In genomic region chr14:68979722-68980552, GRCh38 we compare ENCODE assay signal across 8 cellular contexts. TPM values are rescaled to one million over a fixed set of nuclear protein-coding genes. Genes with fewer than 3 reads are reported as not detected.
DNase-seq lines count a peak whose midpoint lies in the region; ATAC-seq and TF ChIP-seq lines count a peak whose summit lies in the region.

No MANE protein-coding gene starts in this region.

- peaks cover 12 to 17% of the 10 kb centered on the region in 2 donors for H3K4me1 Mint-ChIP-seq in effector memory CD8-positive, alpha-beta T cell (ENCODE audit: low read depth in 2 of 2)

- peak overlapping the region; percentile 97 to 100 for H3K27ac ChIP-seq in uterus

- H3K36me3 Mint-ChIP-seq in effector memory CD8-positive, alpha-beta T cell (ENCODE audit: insufficient read depth): no peaks in the 10 kb centered on the region

- no peaks in the 10 kb centered on the region for H3K9me3 Mint-ChIP-seq in effector memory CD8-positive, alpha-beta T cell

- H3K4me3 ChIP-seq in H7 (ENCODE audit: insufficient read depth, low read depth, low read length): peak overlapping the region; percentile 97
- H3K4me3 ChIP-seq in mucosa of descending colon: peak overlapping the region; percentile 16
- peak overlapping the region; percentile 88 to 94 for H3K4me3 ChIP-seq in uterus

- ATAC-seq in effector memory CD8-positive, alpha-beta T cell (replicated peaks): no peak
- ATAC-seq in mucosa of descending colon (peak; percentile 37), GM18907 (IDR thresholded peaks at IDR 0.05; ENCODE audit: unreplicated experiment) (no peak)

- DNase-seq in AG08396 (ENCODE audit: low spot score) (peak; percentile 57), H7 (peak; percentile 87), RPMI7951 (ENCODE audit: low read depth) (peak; percentile 55), mucosa of descending colon (peak; percentile 58 to 75 (median 68)), uterus (peak in 1 of 2 donors; percentile 58), epidermal melanocyte (ENCODE audit: insufficient read length, low spot score) (no peak)
- DNase-seq in effector memory CD8-positive, alpha-beta T cell: no peak

- H3K27me3 ChIP-seq in H7 (ENCODE audit: control insufficient read depth, insufficient read depth, low read length) (no peaks in the 10 kb centered on the region), uterus (no peaks in the 10 kb centered on the region)

- intact Hi-C loops in mucosa of descending colon (cut with DNase I, micrococcal nuclease) (loop anchor here in 1 of 2 donors (10.0 kb wide), 1 partner anchor 55 kb away; no protein-coding TSS in a partner anchor), uterus (cut with DNase I; ENCODE audit: low total_unique reads) (loop anchor here (5.0 kb wide), 1 partner anchor 38 kb away; no protein-coding TSS in a partner anchor)

- H3K4me1 ChIP-seq in mucosa of descending colon (ENCODE audit: low read depth) (peaks cover 26% of the 10 kb centered on the region), uterus (peaks cover 5 to 13% of the 10 kb centered on the region in 2 donors)

- H3K36me3 ChIP-seq in H7 (replicated peaks; ENCODE audit: control insufficient read depth, insufficient read depth, low read length) (peaks cover 6% of the 10 kb centered on the region), mucosa of descending colon (ENCODE audit: low read depth) (no peaks in the 10 kb centered on the region), uterus (no peaks in the 10 kb centered on the region)

- TF ChIP-seq POLR2A in uterus (IDR thresholded peaks at IDR 0.05): no peak

- TF ChIP-seq CTCF in mucosa of descending colon (IDR thresholded peaks at IDR 0.05) (no peak), uterus (IDR thresholded peaks at IDR 0.05) (no peak)

- H3K27me3 Mint-ChIP-seq in effector memory CD8-positive, alpha-beta T cell: peaks cover 0 to 6% of the 10 kb centered on the region in 2 donors

- peak overlapping the region; percentile 82 to 84 for H3K4me3 Mint-ChIP-seq in effector memory CD8-positive, alpha-beta T cell

- no peaks in the 10 kb centered on the region for H3K9me3 ChIP-seq in mucosa of descending colon
- H3K9me3 ChIP-seq in uterus: no peaks in the 10 kb centered on the region

- peak overlapping the region; percentile 44 to 47 for H3K27ac Mint-ChIP-seq in effector memory CD8-positive, alpha-beta T cell

RNA-seq across cellular contexts. Expression of gene ACTN1, which starts 0.8 kb away (rescaled TPM):
- total RNA-seq in H7 (2014; rRNA removed; shearing (Covaris generic)): 161 and 169 TPM in 2 replicates
- total RNA-seq in RPMI7951 (2014; rRNA removed; shearing (Covaris generic)): 228 and 231 TPM in 2 replicates
- total RNA-seq in mucosa of descending colon: 100 to 1,000 TPM in 2 of 3 donors, 10 to 100 TPM in 1; 93.7 to 607 (median 128) TPM
- total RNA-seq in uterus: 100 to 1,000 TPM; 147 to 538 (median 343) TPM

Comparison
In these comparisons a context has a peak if more than half of its experiments do, and no peak if none do; other contexts are left out.
1. DNase-seq: peak in AG08396 (single experiment), H7 (single experiment), RPMI7951 (single experiment) and mucosa of descending colon (3 of 3); none in effector memory CD8-positive, alpha-beta T cell (0 of 3) and epidermal melanocyte (single experiment).
2. H3K4me3 ChIP-seq: peak in every context shown above with its lines; median percentile 97 in H7; 91 in uterus; 16 in mucosa of descending colon.